Comparison of ENCODE assay signal across 8 cellular contexts in genomic region chr6:38640216-38640909, GRCh38. TPM values are rescaled to one million over a fixed set of nuclear protein-coding genes. Genes with fewer than 3 reads are reported as not detected.
DNase-seq lines count a peak whose midpoint lies in the region; ATAC-seq and TF ChIP-seq lines count a peak whose summit lies in the region.

No MANE protein-coding gene starts in this region.

- ATAC-seq in naive thymus-derived CD8-positive, alpha-beta T cell = no peak

- H3K27ac Mint-ChIP-seq in activated naive CD4-positive, alpha-beta T cell treated with anti-CD3 and anti-CD28 coated beads, Interleukin-2, amount 10 ng/mL, durations not matched to agents 7 days and 5 days = peak overlapping the region; percentile 89
- peak overlapping the region; percentile 88 to 99 (median 96) for H3K27ac Mint-ChIP-seq in naive thymus-derived CD8-positive, alpha-beta T cell

- H3K79me2 ChIP-seq in OCI-LY3 (ENCODE audit: low read length) = peaks cover 30% of the 10 kb centered on the region

- no peaks in the 10 kb centered on the region for H4K20me1 ChIP-seq in OCI-LY3 (ENCODE audit: insufficient read depth, low read length)

- peaks cover 42% of the 10 kb centered on the region for H3K4me1 Mint-ChIP-seq in activated naive CD4-positive, alpha-beta T cell treated with anti-CD3 and anti-CD28 coated beads, Interleukin-2, amount 10 ng/mL, durations not matched to agents 7 days and 5 days
- peaks cover 31 to 59% (median 53%) of the 10 kb centered on the region in 4 donors for H3K4me1 Mint-ChIP-seq in naive thymus-derived CD8-positive, alpha-beta T cell

- H3K4me1 ChIP-seq in OCI-LY3 (ENCODE audit: low read length) = peaks cover 14% of the 10 kb centered on the region

- intact Hi-C loops in dorsolateral prefrontal cortex (cut with DNase I) = no loop called here

- no peak for TF ChIP-seq CTCF in OCI-LY3 (IDR thresholded peaks at IDR 0.05; ENCODE audit: low read depth, low read length)
- no peak for TF ChIP-seq CTCF in dorsolateral prefrontal cortex (IDR thresholded peaks at IDR 0.05 in 54 of 56, conservative IDR thresholded peaks at IDR 0.05 in 2 of 56; ENCODE audit: low read depth in 1 of 56, partially characterized antibody in 56 of 56)

- H3K9me3 ChIP-seq in OCI-LY3 (ENCODE audit: insufficient read depth, low read length) = no peaks in the 10 kb centered on the region

- no peaks in the 10 kb centered on the region for H3K27me3 ChIP-seq in OCI-LY3 (ENCODE audit: low read depth, low read length)
- H3K27me3 ChIP-seq in dorsolateral prefrontal cortex = no peaks in the 10 kb centered on the region

- peak overlapping the region; percentile 86 for H3K4me3 Mint-ChIP-seq in activated naive CD4-positive, alpha-beta T cell treated with anti-CD3 and anti-CD28 coated beads, Interleukin-2, amount 10 ng/mL, durations not matched to agents 7 days and 5 days
- H3K4me3 Mint-ChIP-seq in naive thymus-derived CD8-positive, alpha-beta T cell = peak overlapping the region; percentile 79 to 95 (median 92)

- no peak for DNase-seq in activated naive CD4-positive, alpha-beta T cell treated with anti-CD3 and anti-CD28 coated beads, Interleukin-2, amount 10 ng/mL, durations not matched to agents 7 days and 5 days
- DNase-seq in activated naive CD4-positive, alpha-beta T cell treated with Interleukin-2 at 50 U/mL for 16 hours = no peak
- DNase-seq in dorsolateral prefrontal cortex = peak in 1 of 10 donors; percentile 4
- peak in 1 of 10 donors; percentile 0 for DNase-seq in naive thymus-derived CD8-positive, alpha-beta T cell
- no peak for DNase-seq in NCI-H1417 treated with DMSO at 0.1 percent for 48 hours (lab: John Stamatoyannopoulos, UW)
- no peak for DNase-seq in COR-L47 (lab: John Stamatoyannopoulos, UW)
- no peak for DNase-seq in islet precursor cell

- peak overlapping the region; percentile 92 for H2AFZ ChIP-seq in OCI-LY3 (ENCODE audit: low read depth, low read length)

- H3K36me3 ChIP-seq in OCI-LY3 (replicated peaks; ENCODE audit: low read depth, low read length) = no peaks in the 10 kb centered on the region

- H3K9ac ChIP-seq in OCI-LY3 (ENCODE audit: low read length) = peak overlapping the region; percentile 86

- H3K4me2 ChIP-seq in OCI-LY3 (ENCODE audit: low read length) = peak overlapping the region; percentile 89

- H3K27ac ChIP-seq in OCI-LY3 (ENCODE audit: low read length) (peak overlapping the region; percentile 66), dorsolateral prefrontal cortex (peak overlapping the region; percentile 79 to 99 (median 94))

- H3K4me3 ChIP-seq in OCI-LY3 (ENCODE audit: low read length) = peak overlapping the region; percentile 93
- H3K4me3 ChIP-seq in dorsolateral prefrontal cortex = peak overlapping the region; percentile 46 to 99 (median 92)

- CTCF ChIA-PET in activated naive CD4-positive, alpha-beta T cell treated with anti-CD3 and anti-CD28 coated beads, Interleukin-2, amount 10 ng/mL, durations not matched to agents 7 days and 5 days (lab: Charles Lee) = no interaction called here

- H3K27me3 Mint-ChIP-seq in activated naive CD4-positive, alpha-beta T cell treated with anti-CD3 and anti-CD28 coated beads, Interleukin-2, amount 10 ng/mL, durations not matched to agents 7 days and 5 days = no peaks in the 10 kb centered on the region
- H3K27me3 Mint-ChIP-seq in naive thymus-derived CD8-positive, alpha-beta T cell = no peaks in the 10 kb centered on the region

- POLR2A ChIA-PET in naive thymus-derived CD8-positive, alpha-beta T cell (lab: Charles Lee) = interaction anchor here (0.5 to 2.5 kb wide), 2 partner anchors 63 to 67 kb away, joined by 5 to 15 read pairs; partner anchors contain the start of gene GLO1

- no peaks in the 10 kb centered on the region for H3K36me3 Mint-ChIP-seq in activated naive CD4-positive, alpha-beta T cell treated with anti-CD3 and anti-CD28 coated beads, Interleukin-2, amount 10 ng/mL, durations not matched to agents 7 days and 5 days
- no peaks in the 10 kb centered on the region for H3K36me3 Mint-ChIP-seq in naive thymus-derived CD8-positive, alpha-beta T cell

- H3K9me3 Mint-ChIP-seq in activated naive CD4-positive, alpha-beta T cell treated with anti-CD3 and anti-CD28 coated beads, Interleukin-2, amount 10 ng/mL, durations not matched to agents 7 days and 5 days = no peaks in the 10 kb centered on the region
- H3K9me3 Mint-ChIP-seq in naive thymus-derived CD8-positive, alpha-beta T cell = no peaks in the 10 kb centered on the region

RNA-seq across cellular contexts. Expression of gene BTBD9, which starts 0.6 kb away (rescaled TPM):
- 100 to 1,000 TPM in 1 of 120 experiments, 10 to 100 TPM in 119; 34.8 to 100 (median 67.6) TPM for total RNA-seq in dorsolateral prefrontal cortex
- 10 to 100 TPM; 30.8 to 32.2 TPM for total RNA-seq in naive thymus-derived CD8-positive, alpha-beta T cell
- polyA plus RNA-seq in naive thymus-derived CD8-positive, alpha-beta T cell = 10 to 100 TPM in 2 of 3 donors, 1 to 10 TPM in 1; 9.3 to 10.6 (median 10.4) TPM
